ENCODE assay signal across 16 cellular contexts in the genomic region with DNA sequence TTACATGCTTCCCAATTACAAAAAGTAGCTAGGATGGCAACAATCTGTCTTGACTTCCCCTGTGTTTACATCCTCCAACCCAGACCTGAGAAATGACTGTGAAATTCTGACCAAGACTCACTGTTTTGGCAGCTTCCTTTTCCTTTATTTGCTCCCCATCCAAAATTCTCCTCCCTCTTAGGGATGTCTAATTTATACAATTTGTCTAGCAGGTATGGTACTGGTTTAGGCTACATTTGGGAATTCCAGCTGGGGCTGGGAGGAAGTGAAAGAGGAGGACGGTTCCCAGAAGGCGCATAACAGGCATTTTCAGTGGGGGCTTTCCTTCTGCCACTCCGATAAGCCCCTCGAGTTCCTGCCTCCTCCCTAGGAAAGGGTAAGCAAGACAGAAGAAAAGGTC.
"Had no signal": no experiment of that assay in that cellular context is flagged by ENCODE, and none has a peak within 500 bp of the region (broad histone marks: within the 10 kb centered on the region; RNA-seq: fewer than 3 reads in every experiment).

No MANE protein-coding gene starts in this region.

- H3K36me3 ChIP-seq: esophagus squamous epithelium, left lung, right atrium auricular region, tibial nerve had no signal

- ATAC-seq: stimulated activated memory B cell treated with anti-CD40 and anti-IgM and Interleukin-4, amounts not matched to agents 10 μg/mL and 1 μg/mL and 100 μg/mL, for 72 hours had no signal

- H3K36me3 Mint-ChIP-seq: activated naive CD4-positive, alpha-beta T cell treated with anti-CD3 and anti-CD28 coated beads, Interleukin-2, amount 10 ng/mL, durations not matched to agents 7 days and 5 days; memory B cell; stimulated activated memory B cell treated with anti-CD40 and anti-IgM and Interleukin-4, amounts not matched to agents 10 μg/mL and 1 μg/mL and 100 μg/mL, for 72 hours had no signal

- H3K27ac Mint-ChIP-seq: activated naive CD4-positive, alpha-beta T cell treated with anti-CD3 and anti-CD28 coated beads, Interleukin-2, amount 10 ng/mL, durations not matched to agents 7 days and 5 days; activated T-helper 2 cell treated with anti-CD3 and anti-CD28 coated beads, Interferon-gamma antibody, Interleukin-2, Interleukin-4, amounts not matched to agents 10 μg/mL and 5 μg/mL and 100 μg/mL, durations not matched to agents 14 hours and 24 hours and 36 hours; dendritic cell treated with granulocyte-macrophage colony-stimulating factor and Interleukin-4, amounts not matched to agents 40 ng/mL and 50 ng/mL, for 4 days; memory B cell; stimulated activated memory B cell treated with anti-CD40 and anti-IgM and Interleukin-4, amounts not matched to agents 10 μg/mL and 1 μg/mL and 100 μg/mL, for 72 hours; T-helper 1 cell treated with Interleukin-12 subunit alpha and Interleukin-12 subunit beta and Interleukin-4 antibody, amounts not matched to agents 30 μg/mL and 1 μg/mL, for 36 hours had no signal

- H3K9ac ChIP-seq: parathyroid adenoma had no signal

- H3K27ac ChIP-seq: esophagus squamous epithelium, foreskin keratinocyte, left lung, parathyroid adenoma, right atrium auricular region, tibial nerve had no signal

- H3K27me3 Mint-ChIP-seq: memory B cell; stimulated activated memory B cell treated with anti-CD40 and anti-IgM and Interleukin-4, amounts not matched to agents 10 μg/mL and 1 μg/mL and 100 μg/mL, for 72 hours had no signal

- DNase-seq: activated CD4-positive, CD25-positive, alpha-beta regulatory T cell; activated naive CD4-positive, alpha-beta T cell treated with anti-CD3 and anti-CD28 coated beads, Interleukin-2, amount 10 ng/mL, durations not matched to agents 7 days and 5 days; central memory CD4-positive, alpha-beta T cell; esophagus squamous epithelium; islet precursor cell; left lung; small intestine had no signal

- H3K4me1 ChIP-seq: foreskin keratinocyte, parathyroid adenoma had no signal

- H3K9me3 Mint-ChIP-seq: activated T-helper 2 cell treated with anti-CD3 and anti-CD28 coated beads, Interferon-gamma antibody, Interleukin-2, Interleukin-4, amounts not matched to agents 10 μg/mL and 5 μg/mL and 100 μg/mL, durations not matched to agents 14 hours and 24 hours and 36 hours; dendritic cell treated with granulocyte-macrophage colony-stimulating factor and Interleukin-4, amounts not matched to agents 40 ng/mL and 50 ng/mL, for 4 days; T-helper 1 cell treated with Interleukin-12 subunit alpha and Interleukin-12 subunit beta and Interleukin-4 antibody, amounts not matched to agents 30 μg/mL and 1 μg/mL, for 36 hours had no signal

- H3K4me3 Mint-ChIP-seq: activated naive CD4-positive, alpha-beta T cell treated with anti-CD3 and anti-CD28 coated beads, Interleukin-2, amount 10 ng/mL, durations not matched to agents 7 days and 5 days; dendritic cell treated with granulocyte-macrophage colony-stimulating factor and Interleukin-4, amounts not matched to agents 40 ng/mL and 50 ng/mL, for 4 days; memory B cell; stimulated activated memory B cell treated with anti-CD40 and anti-IgM and Interleukin-4, amounts not matched to agents 10 μg/mL and 1 μg/mL and 100 μg/mL, for 72 hours; T-helper 1 cell treated with Interleukin-12 subunit alpha and Interleukin-12 subunit beta and Interleukin-4 antibody, amounts not matched to agents 30 μg/mL and 1 μg/mL, for 36 hours had no signal

- H3K4me1 Mint-ChIP-seq: activated naive CD4-positive, alpha-beta T cell treated with anti-CD3 and anti-CD28 coated beads, Interleukin-2, amount 10 ng/mL, durations not matched to agents 7 days and 5 days; memory B cell; stimulated activated memory B cell treated with anti-CD40 and anti-IgM and Interleukin-4, amounts not matched to agents 10 μg/mL and 1 μg/mL and 100 μg/mL, for 72 hours had no signal

- H3K27me3 ChIP-seq: right atrium auricular region, tibial nerve had no signal

- H3K9me3 ChIP-seq: esophagus squamous epithelium, left lung, right atrium auricular region, tibial nerve had no signal

- H3K79me2 ChIP-seq: parathyroid adenoma had no signal
